9 cellular contexts compared by ENCODE assay signal in the genomic region with DNA sequence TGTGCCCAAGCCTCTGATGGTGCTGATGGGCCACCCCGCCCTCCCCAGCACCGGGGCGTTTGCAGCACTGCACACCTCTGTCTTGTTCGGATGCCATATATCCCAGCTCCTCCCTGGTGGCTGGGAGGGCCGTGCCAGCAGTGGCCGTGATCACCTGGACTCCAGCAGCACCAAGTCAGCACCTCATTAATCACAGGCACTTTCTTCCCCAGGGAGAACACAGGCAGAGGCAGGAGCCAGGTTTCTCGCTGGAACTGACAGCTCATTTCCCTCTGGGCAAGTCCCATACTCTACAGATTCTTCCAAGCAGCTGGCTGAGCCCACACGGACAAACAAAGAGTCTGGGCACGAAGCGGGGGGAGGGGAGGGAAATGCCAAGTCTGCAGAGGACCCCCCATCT.
DNase-seq lines count a peak whose midpoint lies in the region; ATAC-seq lines count a peak whose summit lies in the region.
"Had no signal": no experiment of that assay in that cellular context is flagged by ENCODE, and none has a peak within 500 bp of the region (broad histone marks: within the 10 kb centered on the region; RNA-seq: fewer than 3 reads in every experiment).

No MANE protein-coding gene starts in this region.

- H3K36me3 Mint-ChIP-seq in memory B cell, result peaks cover 10% of the 10 kb centered on the region

- no peaks in the 10 kb centered on the region for H3K9me3 Mint-ChIP-seq in memory B cell

- peaks cover 44% of the 10 kb centered on the region for H3K4me1 Mint-ChIP-seq in memory B cell

- no peaks in the 10 kb centered on the region for H3K27me3 Mint-ChIP-seq in memory B cell

- H3K27ac Mint-ChIP-seq in memory B cell, result peak overlapping the region; percentile 42

- peak; percentile 78 for DNase-seq in DMS153 treated with DMSO at 0.1 percent for 48 hours (lab: John Stamatoyannopoulos, UW; ENCODE audit: unreplicated experiment)
- peak; percentile 90 for DNase-seq in M059J (ENCODE audit: low read depth)
- DNase-seq in activated CD8-positive, alpha-beta memory T cell treated with anti-CD3 and anti-CD28 coated beads, Interleukin-2, amount 50 U/mL, for 48 hours, result peak; percentile 42
- DNase-seq in memory B cell (ENCODE audit: low spot score in 2 of 2), result no peak
- DNase-seq in SK-N-DZ (ENCODE audit: low spot score), result no peak
- DNase-seq in stimulated activated naive CD4-positive, alpha-beta T cell (lab: John Stamatoyannopoulos, UW), result no peak
- no peak for DNase-seq in KG1 (lab: John Stamatoyannopoulos, UW)

- no peak for ATAC-seq in memory B cell (ENCODE audit: low read depth)
- ATAC-seq in GM18511 (IDR thresholded peaks at IDR 0.05; ENCODE audit: unreplicated experiment), result no peak
- ATAC-seq: sciatic nerve had no signal

- H3K4me3 Mint-ChIP-seq in memory B cell, result no peak overlapping the region

Comparison
In these comparisons a context has a peak if more than half of its experiments do, and no peak if none do; other contexts are left out.
1. DNase-seq: peak in DMS153 treated with DMSO at 0.1 percent for 48 hours (single experiment), M059J (single experiment) and activated CD8-positive, alpha-beta memory T cell treated with anti-CD3 and anti-CD28 coated beads, Interleukin-2, amount 50 U/mL, for 48 hours (single experiment); none in memory B cell (0 of 2), SK-N-DZ (single experiment), stimulated activated naive CD4-positive, alpha-beta T cell (0 of 6) and KG1 (single experiment).